8 cellular contexts compared by ENCODE assay signal in the genomic region with DNA sequence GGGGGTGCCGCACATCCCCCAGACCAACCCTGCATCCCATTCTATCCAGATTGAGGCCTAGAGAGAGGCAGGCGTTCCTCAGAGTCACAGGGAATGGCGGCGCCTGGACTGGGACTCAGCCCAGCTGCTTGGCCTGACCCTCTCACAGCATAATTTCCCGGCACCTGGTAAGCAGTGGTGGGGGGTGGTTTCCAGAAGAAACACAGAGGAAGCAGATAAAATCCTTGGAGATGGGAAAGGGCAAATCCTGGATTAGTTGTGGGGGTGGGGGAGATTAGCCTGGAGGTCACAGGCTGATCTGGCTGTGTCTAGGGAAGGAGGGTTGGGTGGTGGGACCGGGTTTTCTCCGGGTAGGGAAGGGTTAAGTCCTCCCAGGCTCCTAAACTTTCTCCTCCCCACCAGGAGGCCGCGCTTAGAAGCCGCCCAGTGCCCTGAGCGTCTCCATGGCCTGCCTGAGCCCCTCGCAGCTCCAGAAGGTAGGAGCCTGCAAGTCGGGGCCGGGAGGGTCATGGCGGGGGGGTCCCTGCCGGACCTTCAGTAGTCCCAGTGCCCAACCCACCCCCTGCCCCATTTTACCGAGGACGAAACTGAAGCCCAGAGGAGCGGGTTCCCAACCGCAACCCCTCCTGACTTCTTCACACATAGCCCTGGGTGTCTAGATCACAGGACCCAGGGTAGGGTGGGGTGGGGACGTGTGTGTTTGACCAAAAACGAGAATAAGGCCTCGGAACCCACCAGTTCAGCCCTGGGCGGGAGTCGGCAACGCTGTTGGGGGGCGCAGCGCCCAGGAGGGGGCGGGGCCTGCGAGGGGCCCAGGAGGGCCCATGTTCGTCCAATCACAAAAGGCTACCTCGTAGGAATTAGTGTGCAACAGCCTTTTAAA. TPM values are rescaled to one million over a fixed set of nuclear protein-coding genes. Genes with fewer than 3 reads are reported as not detected.
DNase-seq lines count a peak whose midpoint lies in the region; ATAC-seq lines count a peak whose summit lies in the region.

No MANE protein-coding gene starts in this region.

- ATAC-seq in HG02798 (IDR thresholded peaks at IDR 0.05; ENCODE audit: poor library complexity, unreplicated experiment) (no peak), T-helper 17 cell (no peak)

- peak overlapping the region; percentile 69 for H3K4me2 ChIP-seq in Karpas-422 (ENCODE audit: low read depth, low read length, poor library complexity, severe bottlenecking)

- peak overlapping the region; percentile 78 for H2AFZ ChIP-seq in Karpas-422 (ENCODE audit: low read length)

- H3K9ac ChIP-seq in Karpas-422 (ENCODE audit: low read length) (peak overlapping the region; percentile 55), subcutaneous abdominal adipose tissue (ENCODE audit: low read length in 5 of 5) (peak overlapping the region; percentile 41 to 77 (median 68))

- H3K36me3 Mint-ChIP-seq in T-helper 17 cell (ENCODE audit: low read depth): no peaks in the 10 kb centered on the region

- H3K9me3 ChIP-seq in Karpas-422 (ENCODE audit: low read length) (no peaks in the 10 kb centered on the region), subcutaneous abdominal adipose tissue (ENCODE audit: control insufficient read depth in 5 of 5, low read length in 5 of 5) (no peaks in the 10 kb centered on the region), T-helper 17 cell (ENCODE audit: control insufficient read depth, low read length, poor library complexity, severe bottlenecking) (no peaks in the 10 kb centered on the region)

- no peaks in the 10 kb centered on the region for H4K20me1 ChIP-seq in Karpas-422 (ENCODE audit: insufficient read depth, low read depth, low read length)

- DNase-seq in Karpas-422: peak; percentile 71
- peak in 1 of 61 donors; percentile 55 for DNase-seq in caudate nucleus (lab: John Stamatoyannopoulos, UW)
- DNase-seq in NCI-H2171 treated with DMSO at 0.1 percent for 48 hours (lab: John Stamatoyannopoulos, UW): no peak
- no peak for DNase-seq in T-helper 17 cell
- DNase-seq in SIG-M5 treated with dmso at 0.1 percent for 504 hours (lab: John Stamatoyannopoulos, UW; ENCODE audit: unreplicated experiment): no peak

- H3K4me1 ChIP-seq in Karpas-422 (ENCODE audit: low read length): peaks cover 17% of the 10 kb centered on the region
- H3K4me1 ChIP-seq in subcutaneous abdominal adipose tissue (ENCODE audit: control insufficient read depth in 5 of 5, insufficient read depth in 5 of 5, low read length in 5 of 5): peaks cover 8 to 45% (median 40%) of the 10 kb centered on the region in 5 donors

- peaks cover 2% of the 10 kb centered on the region for H3K4me1 Mint-ChIP-seq in T-helper 17 cell

- no peak overlapping the region for H3K4me3 Mint-ChIP-seq in T-helper 17 cell

- H3K27ac Mint-ChIP-seq in T-helper 17 cell: no peak overlapping the region

- peak overlapping the region; percentile 60 for H3K4me3 ChIP-seq in Karpas-422 (ENCODE audit: low read length)
- peak overlapping the region; percentile 57 to 74 (median 63) for H3K4me3 ChIP-seq in subcutaneous abdominal adipose tissue (ENCODE audit: low read depth in 1 of 5, low read length in 5 of 5)

- no peaks in the 10 kb centered on the region; the same call in 1 of the 2 replicates for H3K36me3 ChIP-seq in Karpas-422 (ENCODE audit: insufficient read depth, low read length)
- peaks cover 0 to 11% (median 9%) of the 10 kb centered on the region in 5 donors for H3K36me3 ChIP-seq in subcutaneous abdominal adipose tissue (ENCODE audit: control insufficient read depth in 5 of 5, insufficient read depth in 5 of 5, low read length in 5 of 5)

- no peaks in the 10 kb centered on the region for H3K79me2 ChIP-seq in Karpas-422 (ENCODE audit: low read length)

- H3K27me3 ChIP-seq in Karpas-422 (ENCODE audit: low read length) (no peaks in the 10 kb centered on the region), layer of hippocampus (ENCODE audit: control insufficient read depth, insufficient read depth, low read length) (no peaks in the 10 kb centered on the region), subcutaneous abdominal adipose tissue (ENCODE audit: control insufficient read depth in 5 of 5, insufficient read depth in 4 of 5, low read length in 5 of 5) (no peaks in the 10 kb centered on the region)

- no peaks in the 10 kb centered on the region for H3K27me3 Mint-ChIP-seq in T-helper 17 cell

- H3K9me2 ChIP-seq in Karpas-422 (replicated peaks; ENCODE audit: insufficient read depth, low read length): no peaks in the 10 kb centered on the region

- H3K27ac ChIP-seq in Karpas-422 (ENCODE audit: low read length) (no peak overlapping the region), caudate nucleus (ENCODE audit: low read depth, low read length) (peak overlapping the region; percentile 82), layer of hippocampus (ENCODE audit: low read depth, low read length) (peak overlapping the region; percentile 89), subcutaneous abdominal adipose tissue (ENCODE audit: low read depth, low read length) (peak overlapping the region; percentile 56)

RNA-seq across cellular contexts. Expression of gene PHYHD1, which starts 1.3 kb away (rescaled TPM):
- not detected in 2 replicates for total RNA-seq in Karpas-422 (2014; rRNA removed; shearing (Covaris generic); ENCODE audit: low replicate concordance)
- total RNA-seq in T-helper 17 cell: under 1 TPM in 1 of 2 donors, not detected in 1; 0.45 TPM

RNA-seq across cellular contexts. Expression of gene DOLK, which starts 25.3 kb away (rescaled TPM):
- 6.1 and 10.7 TPM in 2 replicates for total RNA-seq in Karpas-422 (2014; rRNA removed; shearing (Covaris generic); ENCODE audit: low replicate concordance)
- 1 to 10 TPM; 5.1 to 7.4 TPM for total RNA-seq in T-helper 17 cell

RNA-seq across cellular contexts. Expression of gene NUP188, which starts 25.4 kb away (rescaled TPM):
- 32.1 and 49.0 TPM in 2 replicates for total RNA-seq in Karpas-422 (2014; rRNA removed; shearing (Covaris generic); ENCODE audit: low replicate concordance)
- 10 to 100 TPM; 62.2 to 75.1 TPM for total RNA-seq in T-helper 17 cell

RNA-seq across cellular contexts. Expression of gene LRRC8A, which starts 40.2 kb away (rescaled TPM):
- 6.3 and 7.8 TPM in 2 replicates for total RNA-seq in Karpas-422 (2014; rRNA removed; shearing (Covaris generic); ENCODE audit: low replicate concordance)
- total RNA-seq in T-helper 17 cell: 10 to 100 TPM; 28.9 to 30.3 TPM

RNA-seq across cellular contexts. Expression of gene KYAT1, which starts 40.4 kb away (rescaled TPM):
- 26.8 and 31.3 TPM in 2 replicates for total RNA-seq in Karpas-422 (2014; rRNA removed; shearing (Covaris generic); ENCODE audit: low replicate concordance)
- total RNA-seq in T-helper 17 cell: 1 to 10 TPM; 4.8 to 5.7 TPM
